ENCODE assay signal across 9 cellular contexts in the genomic region with DNA sequence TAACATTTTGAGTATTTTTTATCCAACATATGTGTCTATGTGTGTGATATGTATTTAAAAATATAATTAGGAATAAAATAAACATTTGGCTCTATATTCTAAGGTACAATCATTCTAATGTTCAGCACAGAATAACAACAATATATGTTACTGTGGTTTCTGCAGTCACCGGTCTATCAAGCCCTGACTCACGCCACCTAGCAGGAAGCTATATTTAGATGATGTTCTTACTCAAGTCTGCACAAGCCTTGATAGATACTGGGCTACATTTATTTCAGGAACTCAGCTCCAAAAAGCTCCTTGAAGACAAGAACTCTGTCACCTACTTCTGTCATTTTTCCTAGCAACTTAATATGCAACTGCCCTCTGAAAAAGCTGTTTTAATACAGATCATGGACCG.
DNase-seq lines count a peak whose midpoint lies in the region; ATAC-seq and TF ChIP-seq lines count a peak whose summit lies in the region.
"Had no signal": no experiment of that assay in that cellular context is flagged by ENCODE, and none has a peak within 500 bp of the region (broad histone marks: within the 10 kb centered on the region; RNA-seq: fewer than 3 reads in every experiment).

No MANE protein-coding gene starts in this region.

- no peak overlapping the region for H2BK15ac ChIP-seq in IMR-90 (ENCODE audit: low read depth, low read length)

- TF ChIP-seq RAD21 in IMR-90 (IDR thresholded peaks at IDR 0.05; ENCODE audit: low read length), result no peak

- in situ Hi-C loops in GM23248 (cut with MboI), result loop anchor here (25.0 kb wide), 1 partner anchor 438 kb away; no protein-coding TSS in a partner anchor
- in situ Hi-C loops in IMR-90 (cut with MboI; ENCODE audit: low sequenced_read_pairs), result no loop called here

- H4K8ac ChIP-seq in IMR-90 (ENCODE audit: low read depth in 2 of 2, low read length in 2 of 2), result no peak overlapping the region

- H3K36me3 ChIP-seq in GM06990 (ENCODE audit: control insufficient read depth, insufficient read depth, low read length), result no peaks in the 10 kb centered on the region
- no peaks in the 10 kb centered on the region for H3K36me3 ChIP-seq in GM23248 (ENCODE audit: low read depth)
- H3K36me3 ChIP-seq in IMR-90 (ENCODE audit: control insufficient read depth, insufficient read depth, low read length), result no peaks in the 10 kb centered on the region
- no peaks in the 10 kb centered on the region for H3K36me3 ChIP-seq in esophagus squamous epithelium

- H3K9me3 ChIP-seq in GM23248 (ENCODE audit: low read depth), result no peaks in the 10 kb centered on the region
- no peaks in the 10 kb centered on the region for H3K9me3 ChIP-seq in IMR-90 (ENCODE audit: control insufficient read depth, insufficient read depth, low read length)
- no peaks in the 10 kb centered on the region for H3K9me3 ChIP-seq in esophagus squamous epithelium

- H3K9me1 ChIP-seq in IMR-90 (ENCODE audit: insufficient read depth, low read length), result peaks cover 5% of the 10 kb centered on the region

- TF ChIP-seq CTCF in GM06990 (IDR thresholded peaks at IDR 0.05; ENCODE audit: insufficient read depth, low read length, poor library complexity, severe bottlenecking), result no peak
- TF ChIP-seq CTCF in IMR-90 (conservative IDR thresholded peaks at IDR 0.05; ENCODE audit: low read depth, low read length), result no peak
- no peak for TF ChIP-seq CTCF in esophagus squamous epithelium (IDR thresholded peaks at IDR 0.05)
- no peak for TF ChIP-seq CTCF in GM10266 (IDR thresholded peaks at IDR 0.05; ENCODE audit: control insufficient read depth, insufficient read depth, low read depth, missing control alignments)

- H3K4me3 ChIP-seq in GM06990 (replicated peaks; ENCODE audit: low read depth, low read length) (no peak overlapping the region), GM23248 (no peak overlapping the region), IMR-90 (ENCODE audit: insufficient read depth, low read depth, low read length) (no peak overlapping the region), esophagus squamous epithelium (no peak overlapping the region)

- H3K27me3 ChIP-seq in GM06990 (replicated peaks; ENCODE audit: control insufficient read depth, insufficient read depth, low read length) (no peaks in the 10 kb centered on the region), GM23248 (replicated peaks; ENCODE audit: insufficient read depth) (no peaks in the 10 kb centered on the region), IMR-90 (ENCODE audit: control insufficient read depth, insufficient read depth, low read length) (no peaks in the 10 kb centered on the region), esophagus squamous epithelium (no peaks in the 10 kb centered on the region)

- no peaks in the 10 kb centered on the region for H3K79me2 ChIP-seq in GM23248 (ENCODE audit: insufficient read depth)

- H3K27ac ChIP-seq in GM23248 (peak overlapping the region; percentile 58), IMR-90 (ENCODE audit: insufficient read depth, low read length) (no peak overlapping the region), esophagus squamous epithelium (peak overlapping the region in 3 of 4 donors; percentile 36 to 61 (median 50))

- ATAC-seq in IMR-90 (ENCODE audit: low read depth), result peak; percentile 31; the same call in 1 of the 2 replicates

- no peak overlapping the region for H4K5ac ChIP-seq in IMR-90 (ENCODE audit: low read depth, low read length)

- POLR2A ChIA-PET in IMR-90 (lab: Charles Lee; ENCODE audit: unreplicated experiment), result no interaction called here

- H3F3A ChIP-seq in GM23248 (ENCODE audit: insufficient read depth), result peaks cover 13% of the 10 kb centered on the region; the same call in 1 of the 2 replicates

- H3K9ac ChIP-seq in GM23248 (no peak overlapping the region; the same call in 1 of the 2 replicates), IMR-90 (ENCODE audit: low read depth, low read length) (no peak overlapping the region)

- H3K79me1 ChIP-seq in IMR-90 (ENCODE audit: low read depth in 1 of 2, low read length in 2 of 2), result 0 out of 4 replicates have a peak, but pooled peaks cover 0 to 5% of the 10 kb centered on the region in 2 experiments

- no peaks in the 10 kb centered on the region for H3K9me2 ChIP-seq in GM23248 (ENCODE audit: insufficient read depth)

- H2AK5ac ChIP-seq in IMR-90 (ENCODE audit: low read depth, low read length), result no peak overlapping the region

- dilution Hi-C loops in IMR-90 (cut with HindIII; ENCODE audit: low sequenced_read_pairs, unreplicated experiment), result no loop called here

- H4K20me1 ChIP-seq in GM23248 (ENCODE audit: insufficient read depth) (no peaks in the 10 kb centered on the region), IMR-90 (ENCODE audit: insufficient read depth, low read length) (no peaks in the 10 kb centered on the region)

- peak; percentile 33 for DNase-seq in GM06990 (ENCODE audit: extremely low read depth, insufficient read length)
- DNase-seq in GM23248, result peak; percentile 80
- peak; percentile 80 for DNase-seq in IMR-90
- DNase-seq in esophagus squamous epithelium (lab: John Stamatoyannopoulos, UW), result no peak
- DNase-seq in activated CD4-positive, alpha-beta T cell treated with anti-CD3 and anti-CD28 coated beads for 48 hours, result no peak
- DNase-seq in GM10266 (ENCODE audit: extremely low spot score), result no peak
- no peak for DNase-seq in NCI-H748 treated with DMSO at 0.1 percent for 48 hours (lab: John Stamatoyannopoulos, UW)
- no peak for DNase-seq in OCI-M2 (lab: John Stamatoyannopoulos, UW; ENCODE audit: unreplicated experiment)
- DNase-seq: NCI-H1417 had no signal

- H2BK20ac ChIP-seq in IMR-90 (ENCODE audit: low read depth, low read length), result peak overlapping the region; percentile 46; the same call in 1 of the 2 replicates

- peak overlapping the region; percentile 16; the same call in 1 of the 2 replicates for H3K18ac ChIP-seq in IMR-90 (ENCODE audit: low read depth, low read length)

- 0 out of 2 replicates have a peak overlapping the region, but pooled peaks have one; percentile 54 for H2BK120ac ChIP-seq in IMR-90 (ENCODE audit: low read depth, low read length)

- H2BK5ac ChIP-seq in IMR-90 (ENCODE audit: low read depth, low read length, poor library complexity, severe bottlenecking), result peak overlapping the region; percentile 57

- CTCF ChIA-PET in IMR-90 (lab: Yijun Ruan, JAX), result interaction anchor here (2.2 kb wide), 1 partner anchor 10 kb away, joined by 8 read pairs; no protein-coding TSS in a partner anchor

- BruUV-seq in IMR-90 (replicated peaks; lab: Mats Ljungman, UMichigan), result no TSS peak

- WGBS in GM23248 (ENCODE audit: low coverage in 1 of 2, low lambda C conversion rate in 2 of 2, missing lambda C conversion rate in 2 of 2), 2 experiments, result 32 to 33% methylated on average over 3 of the region's 3 CpGs
- no CpG with 5 or more reads among the region's 3 CpGs for WGBS in IMR-90 (ENCODE audit: extremely low coverage in 2 of 2, insufficient read length in 1 of 2), 2 experiments
- 27 to 41% methylated on average over 3 of the region's 3 CpGs for WGBS in esophagus squamous epithelium, 2 donors

- H2AFZ ChIP-seq in GM23248, result no peak overlapping the region
- H2AFZ ChIP-seq in IMR-90 (replicated peaks; ENCODE audit: low read length, poor library complexity), result no peak overlapping the region

- no peak overlapping the region for H3K14ac ChIP-seq in IMR-90 (replicated peaks; ENCODE audit: low read depth, low read length)

- H3K4ac ChIP-seq in IMR-90 (ENCODE audit: low read depth, low read length), result no peak overlapping the region

- H3K4me1 ChIP-seq in GM23248 (ENCODE audit: insufficient read depth) (peaks cover 33% of the 10 kb centered on the region), IMR-90 (ENCODE audit: control insufficient read depth, insufficient read depth, low read length) (peaks cover 4% of the 10 kb centered on the region), esophagus squamous epithelium (peaks cover 0 to 14% (median 0%) of the 10 kb centered on the region in 3 donors)

- no peak overlapping the region for H3K56ac ChIP-seq in IMR-90 (ENCODE audit: extremely low read depth, insufficient read depth, low read length)

- no peak overlapping the region for H4K91ac ChIP-seq in IMR-90 (ENCODE audit: insufficient read depth, low read depth, low read length)

- intact Hi-C loops in IMR-90 (cut with micrococcal nuclease) (loop anchor here (5.0 kb wide), 1 partner anchor 93 kb away; no protein-coding TSS in a partner anchor), esophagus squamous epithelium (cut with DNase I) (no loop called here)

- H3K23ac ChIP-seq in IMR-90 (ENCODE audit: low read depth, low read length), result no peak overlapping the region

- TF ChIP-seq POLR2A in IMR-90 (IDR thresholded peaks at IDR 0.05; ENCODE audit: low read depth, low read length) (no peak), esophagus squamous epithelium (IDR thresholded peaks at IDR 0.05) (no peak)

- no peak overlapping the region for H2AK9ac ChIP-seq in IMR-90 (replicated peaks; ENCODE audit: low read depth, low read length, poor library complexity)

- H3K4me2 ChIP-seq in GM23248 (ENCODE audit: unreplicated experiment) (peak overlapping the region; percentile 38), IMR-90 (ENCODE audit: low read depth, low read length) (peak overlapping the region; percentile 25; the same call in 1 of the 2 replicates)

TF ChIP-seq in IMR-90, 13 proteins besides CTCF, POLR2A, EP300 and RAD21:
- no peak for TF ChIP-seq SMC3 (IDR thresholded peaks at IDR 0.05; ENCODE audit: low read depth, low read length)
- 0 out of 2 replicates have a peak, but pooled peaks have one; percentile 12 for TF ChIP-seq CEBPB (IDR thresholded peaks at IDR 0.05; ENCODE audit: low read depth, low read length)
TF ChIP-seq in IMR-90: peak in this region for 1.

Comparison
In these comparisons a context has a peak if more than half of its experiments do, and no peak if none do; other contexts are left out.
1. DNase-seq: peak in GM06990 (single experiment), GM23248 (single experiment) and IMR-90 (single experiment); none in esophagus squamous epithelium (single experiment), activated CD4-positive, alpha-beta T cell treated with anti-CD3 and anti-CD28 coated beads for 48 hours (single experiment), GM10266 (single experiment), NCI-H748 treated with DMSO at 0.1 percent for 48 hours (single experiment) and OCI-M2 (single experiment).